In genomic region chr7:54663603-54664234, GRCh38 we compare ENCODE assay signal across 8 cellular contexts.
A peak's percentile ranks its signal among the peaks of the same experiment; 100 is the strongest.
DNase-seq lines count a peak whose midpoint lies in the region; ATAC-seq and TF ChIP-seq lines count a peak whose summit lies in the region.

No MANE protein-coding gene starts in this region.

- ATAC-seq in activated CD4-positive, alpha-beta T cell treated with anti-CD3 and anti-CD28 coated beads for 36 hours = no peak
- no peak for ATAC-seq in GM21723 (IDR thresholded peaks at IDR 0.05; ENCODE audit: unreplicated experiment)

- 32% methylated on average over 16 of the region's 16 CpGs for WGBS in SK-N-SH (ENCODE audit: low lambda C conversion rate)

- no peak for DNase-seq in activated CD4-positive, alpha-beta T cell treated with anti-CD3 and anti-CD28 coated beads, Interleukin-2, amount 10 ng/mL, durations not matched to agents 24 days and 14 days
- no peak for DNase-seq in activated CD4-positive, alpha-beta T cell treated with anti-CD3 and anti-CD28 coated beads for 36 hours
- DNase-seq in SK-N-SH = no peak
- peak; percentile 13 for DNase-seq in inferior parietal cortex (ENCODE audit: extremely low spot score)
- DNase-seq in mucosa of gallbladder (ENCODE audit: low spot score) = no peak
- no peak for DNase-seq in NCI-H2227 (lab: John Stamatoyannopoulos, UW; ENCODE audit: unreplicated experiment)

- H3K9ac ChIP-seq in SK-N-SH = no peak overlapping the region
- peak overlapping the region in 1 of 2 donors; percentile 2 for H3K9ac ChIP-seq in stomach smooth muscle (ENCODE audit: low read length in 2 of 2)

- H4K20me1 ChIP-seq in SK-N-SH (ENCODE audit: insufficient read depth) = no peaks in the 10 kb centered on the region

- H3K9me3 Mint-ChIP-seq in activated CD4-positive, alpha-beta T cell treated with anti-CD3 and anti-CD28 coated beads, Interleukin-2, amount 10 ng/mL, durations not matched to agents 24 days and 14 days = no peaks in the 10 kb centered on the region
- H3K9me3 Mint-ChIP-seq in activated CD4-positive, alpha-beta T cell treated with anti-CD3 and anti-CD28 coated beads for 36 hours (ENCODE audit: low read depth) = peaks cover 3% of the 10 kb centered on the region

- H3K27me3 ChIP-seq in SK-N-SH (ENCODE audit: insufficient read depth) (peaks cover 24% of the 10 kb centered on the region), stomach smooth muscle (ENCODE audit: control insufficient read depth in 1 of 2, insufficient read depth in 2 of 2, low read length in 2 of 2) (peaks cover 0 to 3% of the 10 kb centered on the region in 2 donors)

- H3K36me3 ChIP-seq in SK-N-SH (replicated peaks in 1 of 2; ENCODE audit: control insufficient read depth in 1 of 2, insufficient read depth in 2 of 2, low read length in 1 of 2) (no peaks in the 10 kb centered on the region), stomach smooth muscle (ENCODE audit: control insufficient read depth in 2 of 2, insufficient read depth in 2 of 2, low read length in 2 of 2) (no peaks in the 10 kb centered on the region)

- TF ChIP-seq CTCF in SK-N-SH (IDR thresholded peaks at IDR 0.05) = no peak

- no peaks in the 10 kb centered on the region for H3K79me2 ChIP-seq in SK-N-SH (ENCODE audit: insufficient read depth)

- H3K4me1 ChIP-seq in SK-N-SH (ENCODE audit: control insufficient read depth in 1 of 2, insufficient read depth in 2 of 2, low read depth in 1 of 2, low read length in 1 of 2) (peaks cover 0 to 11% of the 10 kb centered on the region in 2 experiments; a peak in 1 of 4 replicates), stomach smooth muscle (ENCODE audit: control insufficient read depth, insufficient read depth, low read length) (peaks cover 8% of the 10 kb centered on the region)

- no peaks in the 10 kb centered on the region for H3F3A ChIP-seq in SK-N-SH (replicated peaks; ENCODE audit: insufficient read depth)

- no peak for TF ChIP-seq EP300 in SK-N-SH (IDR thresholded peaks at IDR 0.05; ENCODE audit: borderline replicate concordance in 1 of 2, low read depth in 1 of 2, low read length in 1 of 2)

- no peaks in the 10 kb centered on the region for H3K9me2 ChIP-seq in SK-N-SH

- H3K4me1 Mint-ChIP-seq in activated CD4-positive, alpha-beta T cell treated with anti-CD3 and anti-CD28 coated beads, Interleukin-2, amount 10 ng/mL, durations not matched to agents 24 days and 14 days = peaks cover 6% of the 10 kb centered on the region
- peaks cover 8% of the 10 kb centered on the region for H3K4me1 Mint-ChIP-seq in activated CD4-positive, alpha-beta T cell treated with anti-CD3 and anti-CD28 coated beads for 36 hours

- H3K27ac Mint-ChIP-seq in activated CD4-positive, alpha-beta T cell treated with anti-CD3 and anti-CD28 coated beads, Interleukin-2, amount 10 ng/mL, durations not matched to agents 24 days and 14 days = no peak overlapping the region
- H3K27ac Mint-ChIP-seq in activated CD4-positive, alpha-beta T cell treated with anti-CD3 and anti-CD28 coated beads for 36 hours = no peak overlapping the region

- TF ChIP-seq RAD21 in SK-N-SH (IDR thresholded peaks at IDR 0.05; ENCODE audit: low read length) = no peak

- H3K9me3 ChIP-seq in SK-N-SH = no peaks in the 10 kb centered on the region
- H3K9me3 ChIP-seq in stomach smooth muscle (ENCODE audit: control insufficient read depth in 2 of 2, low read length in 2 of 2) = no peaks in the 10 kb centered on the region

- H3K27ac ChIP-seq in SK-N-SH (ENCODE audit: low read depth in 2 of 2, low read length in 1 of 2) (no peak overlapping the region; a peak in 1 of 4 replicates), stomach smooth muscle (ENCODE audit: low read length) (no peak overlapping the region)

- CTCF ChIA-PET in activated CD4-positive, alpha-beta T cell treated with anti-CD3 and anti-CD28 coated beads for 36 hours (lab: Charles Lee) = interaction anchor here (0.6 kb wide), 1 partner anchor 11 kb away, joined by 3 read pairs; no protein-coding TSS in a partner anchor
- CTCF ChIA-PET in SK-N-SH (lab: Yijun Ruan, JAX) = interaction anchor here (0.6 to 1.9 kb wide), 20 partner anchors 9 to 1743 kb away, joined by 3 to 12 read pairs (median 3); no protein-coding TSS in a partner anchor

- H3K36me3 Mint-ChIP-seq in activated CD4-positive, alpha-beta T cell treated with anti-CD3 and anti-CD28 coated beads, Interleukin-2, amount 10 ng/mL, durations not matched to agents 24 days and 14 days (ENCODE audit: low read depth) = no peaks in the 10 kb centered on the region
- no peaks in the 10 kb centered on the region for H3K36me3 Mint-ChIP-seq in activated CD4-positive, alpha-beta T cell treated with anti-CD3 and anti-CD28 coated beads for 36 hours (ENCODE audit: low read depth)

- H3K4me3 Mint-ChIP-seq in activated CD4-positive, alpha-beta T cell treated with anti-CD3 and anti-CD28 coated beads, Interleukin-2, amount 10 ng/mL, durations not matched to agents 24 days and 14 days = peak overlapping the region; percentile 27
- H3K4me3 Mint-ChIP-seq in activated CD4-positive, alpha-beta T cell treated with anti-CD3 and anti-CD28 coated beads for 36 hours = no peak overlapping the region

- peaks cover 17% of the 10 kb centered on the region for H3K27me3 Mint-ChIP-seq in activated CD4-positive, alpha-beta T cell treated with anti-CD3 and anti-CD28 coated beads, Interleukin-2, amount 10 ng/mL, durations not matched to agents 24 days and 14 days
- H3K27me3 Mint-ChIP-seq in activated CD4-positive, alpha-beta T cell treated with anti-CD3 and anti-CD28 coated beads for 36 hours = peaks cover 31% of the 10 kb centered on the region

- H3K4me2 ChIP-seq in SK-N-SH = peak overlapping the region; percentile 74

- H3K4me3 ChIP-seq in SK-N-SH (ENCODE audit: low read depth in 2 of 2, low read length in 1 of 2) = peak overlapping the region; percentile 53 to 58
- H3K4me3 ChIP-seq in stomach smooth muscle (ENCODE audit: low read length in 2 of 2) = peak overlapping the region; percentile 73 to 84

- no peak overlapping the region for H2AFZ ChIP-seq in SK-N-SH (ENCODE audit: low read depth)

- intact Hi-C loops in activated CD4-positive, alpha-beta T cell treated with anti-CD3 and anti-CD28 coated beads, Interleukin-2, amount 10 ng/mL, durations not matched to agents 24 days and 14 days (cut with micrococcal nuclease) = no loop called here
- intact Hi-C loops in activated CD4-positive, alpha-beta T cell treated with anti-CD3 and anti-CD28 coated beads for 36 hours (cut with DNase I, micrococcal nuclease) = no loop called here

- POLR2A ChIA-PET in activated CD4-positive, alpha-beta T cell treated with anti-CD3 and anti-CD28 coated beads for 36 hours (lab: Charles Lee) = no interaction called here
- POLR2A ChIA-PET in SK-N-SH (lab: Yijun Ruan, JAX) = no interaction called here

TF ChIP-seq in SK-N-SH, 30 proteins besides CTCF, POLR2A, EP300 and RAD21:
- no peak for TF ChIP-seq MEF2A (IDR thresholded peaks at IDR 0.05; ENCODE audit: borderline replicate concordance, low read depth)
- no peak for TF ChIP-seq SMC3 (IDR thresholded peaks at IDR 0.05; ENCODE audit: low read depth, low read length)
- no peak for TF ChIP-seq EZH2phosphoT487 (IDR thresholded peaks at IDR 0.05; ENCODE audit: borderline replicate concordance, low read depth)
- no peak for TF ChIP-seq RCOR1 (IDR thresholded peaks at IDR 0.05; ENCODE audit: low read length)
- no peak for TF ChIP-seq TEAD4 (IDR thresholded peaks at IDR 0.05; ENCODE audit: borderline replicate concordance, insufficient read depth)
- no peak for TF ChIP-seq CHD2 (IDR thresholded peaks at IDR 0.05; ENCODE audit: low read length, partially characterized antibody)
- TF ChIP-seq RXRA (IDR thresholded peaks at IDR 0.05; ENCODE audit: borderline replicate concordance, low read depth) = no peak
- no peak for TF ChIP-seq GABPA (IDR thresholded peaks at IDR 0.05; ENCODE audit: low read depth)
- TF ChIP-seq SIN3A (IDR thresholded peaks at IDR 0.05; ENCODE audit: borderline replicate concordance, low read depth, low read length) = no peak
TF ChIP-seq in SK-N-SH: peak in this region for 0.
